Comparison of ENCODE assay signal across 8 cellular contexts in the genomic region with DNA sequence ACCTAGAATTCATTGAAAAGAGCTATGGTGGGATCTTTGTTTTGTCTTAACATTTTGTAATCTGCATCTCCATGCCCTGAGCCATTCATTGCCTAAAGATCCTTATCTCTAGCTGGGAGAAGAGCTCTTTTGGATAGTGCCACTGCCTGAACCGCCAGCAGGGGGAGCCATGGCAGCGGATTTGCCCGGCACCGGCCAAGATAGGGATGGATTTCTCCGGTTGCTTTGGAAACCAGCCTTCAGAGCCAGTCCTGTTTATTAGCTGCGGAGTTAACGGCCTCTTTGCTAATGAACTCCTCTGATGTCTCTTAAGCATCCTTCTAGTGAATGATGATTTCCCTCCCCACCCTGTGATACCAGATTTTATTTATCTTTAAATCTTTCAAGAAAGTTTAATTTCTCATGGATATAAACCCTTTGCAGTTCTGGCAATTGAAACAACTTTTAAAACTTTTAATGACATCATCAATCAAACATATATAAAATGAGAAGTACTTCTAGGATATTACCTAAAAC. TPM values are rescaled to one million over a fixed set of nuclear protein-coding genes. Genes with fewer than 3 reads are reported as not detected.
DNase-seq lines count a peak whose midpoint lies in the region; ATAC-seq, FAIRE-seq and TF ChIP-seq lines count a peak whose summit lies in the region.

No MANE protein-coding gene starts in this region.

- H3K36me3 Mint-ChIP-seq in activated CD8-positive, alpha-beta memory T cell treated with anti-CD3 and anti-CD28 coated beads, Interleukin-2, amount 10 ng/mL, durations not matched to agents 7 days and 5 days, result peaks cover 8% of the 10 kb centered on the region

- no peak overlapping the region for H3K4me3 Mint-ChIP-seq in activated CD8-positive, alpha-beta memory T cell treated with anti-CD3 and anti-CD28 coated beads, Interleukin-2, amount 10 ng/mL, durations not matched to agents 7 days and 5 days

- no peak overlapping the region for H3K4me3 ChIP-seq in GM12875 (ENCODE audit: low read depth, low read length)

- DNase-seq in NOMO-1 (lab: John Stamatoyannopoulos, UW; ENCODE audit: unreplicated experiment in 2 of 2) (peak; percentile 56 to 68), midbrain (lab: John Stamatoyannopoulos, UW) (peak; percentile 80)
- DNase-seq in activated CD8-positive, alpha-beta memory T cell treated with anti-CD3 and anti-CD28 coated beads, Interleukin-2, amount 10 ng/mL, durations not matched to agents 7 days and 5 days, result peak; percentile 88
- DNase-seq in stimulated activated CD8-positive, alpha-beta memory T cell treated with anti-CD3 and anti-CD28 coated beads, Interleukin-4, amount 100 ng/mL, for 24 hours (ENCODE audit: low read depth), result peak; percentile 77

- CTCF ChIA-PET in activated CD8-positive, alpha-beta memory T cell treated with anti-CD3 and anti-CD28 coated beads, Interleukin-2, amount 10 ng/mL, durations not matched to agents 7 days and 5 days (lab: Charles Lee), result interaction anchor here (0.7 to 6.3 kb wide), 25 partner anchors 9 to 1120 kb away, joined by 3 to 76 read pairs (median 5); partner anchors contain the start of genes LYZL2 and ZNF438

- ATAC-seq in HG03175 (IDR thresholded peaks at IDR 0.05; ENCODE audit: unreplicated experiment), result peak; percentile 69
- ATAC-seq in activated CD8-positive, alpha-beta memory T cell treated with anti-CD3 and anti-CD28 coated beads, Interleukin-2, amount 10 ng/mL, durations not matched to agents 7 days and 5 days, result peak; percentile 78
- ATAC-seq in HG02610 (IDR thresholded peaks at IDR 0.05; ENCODE audit: unreplicated experiment), result no peak

- no peaks in the 10 kb centered on the region for H3K27me3 Mint-ChIP-seq in activated CD8-positive, alpha-beta memory T cell treated with anti-CD3 and anti-CD28 coated beads, Interleukin-2, amount 10 ng/mL, durations not matched to agents 7 days and 5 days

- peaks cover 62% of the 10 kb centered on the region for H3K4me1 Mint-ChIP-seq in activated CD8-positive, alpha-beta memory T cell treated with anti-CD3 and anti-CD28 coated beads, Interleukin-2, amount 10 ng/mL, durations not matched to agents 7 days and 5 days

- peaks cover 2% of the 10 kb centered on the region for H3K9me3 Mint-ChIP-seq in activated CD8-positive, alpha-beta memory T cell treated with anti-CD3 and anti-CD28 coated beads, Interleukin-2, amount 10 ng/mL, durations not matched to agents 7 days and 5 days (ENCODE audit: low read depth)

- FAIRE-seq in endometrium (lab: Jason Lieb, UNC), result peak; percentile 64

- TF ChIP-seq CTCF in GM12875 (IDR thresholded peaks at IDR 0.05; ENCODE audit: borderline replicate concordance, insufficient read depth, low read depth, low read length), result peak; percentile 85

- peak overlapping the region; percentile 69 for H3K27ac Mint-ChIP-seq in activated CD8-positive, alpha-beta memory T cell treated with anti-CD3 and anti-CD28 coated beads, Interleukin-2, amount 10 ng/mL, durations not matched to agents 7 days and 5 days

RNA-seq across cellular contexts. Expression of gene LYZL2, which starts 58.2 kb away (rescaled TPM):
- not detected for total RNA-seq in activated CD8-positive, alpha-beta memory T cell treated with anti-CD3 and anti-CD28 coated beads, Interleukin-2, amount 10 ng/mL, durations not matched to agents 7 days and 5 days
